In the genomic region with DNA sequence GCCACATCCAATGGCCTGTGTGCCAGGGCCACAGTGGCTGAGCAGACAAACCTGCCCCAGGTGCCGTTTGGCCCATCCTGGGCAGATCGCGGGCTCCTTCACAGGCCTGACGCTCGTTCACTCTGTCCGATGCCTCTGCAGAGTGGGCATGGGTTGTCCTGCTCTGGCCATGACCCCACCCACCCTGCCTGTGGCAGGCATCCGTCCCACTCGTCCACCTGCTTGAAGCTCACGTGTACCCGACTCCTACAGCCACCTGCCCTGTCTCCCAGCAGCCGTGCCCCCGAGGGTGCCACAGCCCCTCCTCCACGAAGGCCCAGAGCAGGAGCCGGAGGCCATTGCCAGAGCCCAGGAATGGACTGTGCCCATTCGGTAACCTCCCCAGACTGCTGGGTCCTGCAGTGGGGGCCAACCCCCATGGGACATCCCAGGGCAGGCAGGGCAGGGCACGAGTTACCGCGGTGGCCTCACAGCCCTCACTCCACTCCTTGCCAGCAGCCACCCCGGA, we compare ENCODE assay signal across 21 cellular contexts. TPM values are rescaled to one million over a fixed set of nuclear protein-coding genes. Genes with fewer than 3 reads are reported as not detected.
DNase-seq lines count a peak whose midpoint lies in the region; ATAC-seq and TF ChIP-seq lines count a peak whose summit lies in the region.
"Had no signal": no experiment of that assay in that cellular context is flagged by ENCODE, and none has a peak within 500 bp of the region (broad histone marks: within the 10 kb centered on the region; RNA-seq: fewer than 3 reads in every experiment).

No MANE protein-coding gene starts in this region.

- no peak overlapping the region for H3K27ac Mint-ChIP-seq in activated naive CD8-positive, alpha-beta T cell treated with anti-CD3 and anti-CD28 coated beads for 36 hours
- H3K27ac Mint-ChIP-seq: IgD-negative memory B cell had no signal

- H3K4me3 Mint-ChIP-seq in activated naive CD8-positive, alpha-beta T cell treated with anti-CD3 and anti-CD28 coated beads for 36 hours = no peak overlapping the region

- H3K9me3 ChIP-seq in BE2C (no peaks in the 10 kb centered on the region), right cardiac atrium (ENCODE audit: control insufficient read depth, low read length) (no peaks in the 10 kb centered on the region), psoas muscle (no peaks in the 10 kb centered on the region), colonic mucosa (no peaks in the 10 kb centered on the region)
- H3K9me3 ChIP-seq: A549, HAP-1 had no signal

- H3K27ac ChIP-seq in right cardiac atrium (ENCODE audit: low read length) (no peak overlapping the region), psoas muscle (peak overlapping the region; percentile 30), colonic mucosa (no peak overlapping the region)
- H3K27ac ChIP-seq: A549 had no signal

- DNase-seq in BE2C (peak; percentile 5), Right ventricle myocardium inferior (ENCODE audit: missing footprints) (peak; percentile 56), right cardiac atrium (peak in 2 of 3 donors; percentile 55 to 60), psoas muscle (peak; percentile 12 to 58), colonic mucosa (no peak), NCI-H1417 treated with DMSO at 0.1 percent for 48 hours (lab: John Stamatoyannopoulos, UW) (no peak)
- no peak for DNase-seq in activated naive CD8-positive, alpha-beta T cell treated with anti-CD3 and anti-CD28 coated beads for 36 hours
- DNase-seq: DMS53; MV-4-11; NCI-H1436 treated with DMSO at 0.1 percent for 48 hours; NCI-H2227 treated with DMSO at 0.1 percent for 48 hours; NCI-H526 treated with DMSO at 0.1 percent for 48 hours; NK-92 treated with Interleukin-12 subunit alpha and Interleukin-12 subunit beta, amount 100 ng/mL, for 24 hours; OCI-M1; RPMI8226 had no signal

- H3K27me3 Mint-ChIP-seq in activated naive CD8-positive, alpha-beta T cell treated with anti-CD3 and anti-CD28 coated beads for 36 hours = no peaks in the 10 kb centered on the region
- H3K27me3 Mint-ChIP-seq: IgD-negative memory B cell had no signal

- no peak for TF ChIP-seq CTCF in BE2C (IDR thresholded peaks at IDR 0.05; ENCODE audit: low read depth, low read length)
- no peak for TF ChIP-seq CTCF in psoas muscle (IDR thresholded peaks at IDR 0.05)
- TF ChIP-seq CTCF in colonic mucosa (IDR thresholded peaks at IDR 0.05) = no peak

- no peaks in the 10 kb centered on the region for H3K4me1 ChIP-seq in BE2C
- H3K4me1 ChIP-seq in right cardiac atrium (ENCODE audit: control insufficient read depth, insufficient read depth, low read length) = no peaks in the 10 kb centered on the region
- peaks cover 3% of the 10 kb centered on the region for H3K4me1 ChIP-seq in psoas muscle
- no peaks in the 10 kb centered on the region for H3K4me1 ChIP-seq in colonic mucosa
- H3K4me1 ChIP-seq: A549, HAP-1 had no signal

- ATAC-seq in Right ventricle myocardium inferior = no peak
- ATAC-seq in right cardiac atrium = no peak
- ATAC-seq in psoas muscle = no peak
- no peak for ATAC-seq in HG03571 (IDR thresholded peaks at IDR 0.05; ENCODE audit: unreplicated experiment)
- ATAC-seq: A549 had no signal

- WGBS in right cardiac atrium = 81% methylated on average over 19 of the region's 19 CpGs
- 53 to 75% (median 54%) methylated on average over 18 to 19 of the region's 19 CpGs for WGBS in psoas muscle, 3 donors

- H3K4me3 ChIP-seq in BE2C (ENCODE audit: low read depth, low read length) = no peak overlapping the region
- H3K4me3 ChIP-seq in right cardiac atrium (ENCODE audit: low read length) = no peak overlapping the region
- H3K4me3 ChIP-seq in psoas muscle = no peak overlapping the region
- H3K4me3 ChIP-seq in colonic mucosa = no peak overlapping the region
- H3K4me3 ChIP-seq: A549, HAP-1 had no signal

- H3K36me3 ChIP-seq in BE2C (no peaks in the 10 kb centered on the region), psoas muscle (ENCODE audit: insufficient read depth in 1 of 2, low read depth in 1 of 2) (peaks cover 3 to 93% of the 10 kb centered on the region in 2 donors), colonic mucosa (no peaks in the 10 kb centered on the region)
- H3K36me3 ChIP-seq: HAP-1 had no signal

- H3K27me3 ChIP-seq in BE2C (no peaks in the 10 kb centered on the region), right cardiac atrium (ENCODE audit: control insufficient read depth, insufficient read depth) (no peaks in the 10 kb centered on the region), psoas muscle (ENCODE audit: insufficient read depth in 3 of 3, low read length in 2 of 3) (no peaks in the 10 kb centered on the region), colonic mucosa (no peaks in the 10 kb centered on the region)

- H3K9ac ChIP-seq in colonic mucosa (ENCODE audit: low read depth in 2 of 2, low read length in 2 of 2) = no peak overlapping the region

- H3K36me3 Mint-ChIP-seq in activated naive CD8-positive, alpha-beta T cell treated with anti-CD3 and anti-CD28 coated beads for 36 hours = no peaks in the 10 kb centered on the region
- H3K36me3 Mint-ChIP-seq: IgD-negative memory B cell had no signal

- intact Hi-C loops in Right ventricle myocardium inferior (cut with DNase I) (no loop called here), right cardiac atrium (cut with DNase I) (no loop called here), psoas muscle (cut with DNase I) (no loop called here), colonic mucosa (cut with DNase I) (no loop called here)

- no peaks in the 10 kb centered on the region for H3K4me1 Mint-ChIP-seq in activated naive CD8-positive, alpha-beta T cell treated with anti-CD3 and anti-CD28 coated beads for 36 hours

- no peaks in the 10 kb centered on the region for H3K9me3 Mint-ChIP-seq in activated naive CD8-positive, alpha-beta T cell treated with anti-CD3 and anti-CD28 coated beads for 36 hours
- H3K9me3 Mint-ChIP-seq: IgD-negative memory B cell had no signal

RNA-seq across cellular contexts. Expression of a gene that starts 41.9 kb away (rescaled TPM):
- polyA plus RNA-seq in BE2C (2012; ENCODE audit: insufficient read depth, insufficient read length, low read depth) = 76.0 TPM
- total RNA-seq in Right ventricle myocardium inferior (7.7 TPM), right cardiac atrium (10 to 100 TPM in 1 of 4 donors, 1 to 10 TPM in 3; 8.9 to 10.7 (median 9.5) TPM), psoas muscle (1 to 10 TPM; 2.8 to 4.5 (median 4.0) TPM), colonic mucosa (10 to 100 TPM; 38.1 to 48.9 TPM)
- polyA plus RNA-seq in right cardiac atrium (5.9 TPM), psoas muscle (1 to 10 TPM; 3.1 to 6.3 (median 3.6) TPM)
- 10 to 100 TPM; 32.7 to 36.1 TPM for total RNA-seq in activated naive CD8-positive, alpha-beta T cell treated with anti-CD3 and anti-CD28 coated beads for 36 hours

RNA-seq across cellular contexts. Expression of a gene that starts 51.9 kb away (rescaled TPM):
- polyA plus RNA-seq in BE2C (2012; ENCODE audit: insufficient read depth, insufficient read length, low read depth) = 2.7 TPM
- total RNA-seq in Right ventricle myocardium inferior = 0.38 TPM
- total RNA-seq in right cardiac atrium = 1 to 10 TPM in 2 of 4 donors, under 1 TPM in 2; 0.56 to 2.4 (median 1.2) TPM
- polyA plus RNA-seq in right cardiac atrium = 0.41 TPM
- total RNA-seq in psoas muscle = not detected
- under 1 TPM in 1 of 3 donors, not detected in 2; 0.03 TPM for polyA plus RNA-seq in psoas muscle
- total RNA-seq in colonic mucosa = under 1 TPM in 1 of 2 donors, not detected in 1; 0.21 TPM
- 1 to 10 TPM; 1.3 to 1.9 TPM for total RNA-seq in activated naive CD8-positive, alpha-beta T cell treated with anti-CD3 and anti-CD28 coated beads for 36 hours
- total RNA-seq: HT1080, LHCN-M2 had no signal
- polyA plus RNA-seq: A549, IgD-negative memory B cell had no signal

Comparison
In these comparisons a context has a peak if more than half of its experiments do, and no peak if none do; other contexts are left out.
1. DNase-seq: peak in BE2C (single experiment), Right ventricle myocardium inferior (single experiment), right cardiac atrium (2 of 3) and psoas muscle (2 of 2); none in colonic mucosa (single experiment), NCI-H1417 treated with DMSO at 0.1 percent for 48 hours (single experiment) and activated naive CD8-positive, alpha-beta T cell treated with anti-CD3 and anti-CD28 coated beads for 36 hours (single experiment).